In the genomic region with DNA sequence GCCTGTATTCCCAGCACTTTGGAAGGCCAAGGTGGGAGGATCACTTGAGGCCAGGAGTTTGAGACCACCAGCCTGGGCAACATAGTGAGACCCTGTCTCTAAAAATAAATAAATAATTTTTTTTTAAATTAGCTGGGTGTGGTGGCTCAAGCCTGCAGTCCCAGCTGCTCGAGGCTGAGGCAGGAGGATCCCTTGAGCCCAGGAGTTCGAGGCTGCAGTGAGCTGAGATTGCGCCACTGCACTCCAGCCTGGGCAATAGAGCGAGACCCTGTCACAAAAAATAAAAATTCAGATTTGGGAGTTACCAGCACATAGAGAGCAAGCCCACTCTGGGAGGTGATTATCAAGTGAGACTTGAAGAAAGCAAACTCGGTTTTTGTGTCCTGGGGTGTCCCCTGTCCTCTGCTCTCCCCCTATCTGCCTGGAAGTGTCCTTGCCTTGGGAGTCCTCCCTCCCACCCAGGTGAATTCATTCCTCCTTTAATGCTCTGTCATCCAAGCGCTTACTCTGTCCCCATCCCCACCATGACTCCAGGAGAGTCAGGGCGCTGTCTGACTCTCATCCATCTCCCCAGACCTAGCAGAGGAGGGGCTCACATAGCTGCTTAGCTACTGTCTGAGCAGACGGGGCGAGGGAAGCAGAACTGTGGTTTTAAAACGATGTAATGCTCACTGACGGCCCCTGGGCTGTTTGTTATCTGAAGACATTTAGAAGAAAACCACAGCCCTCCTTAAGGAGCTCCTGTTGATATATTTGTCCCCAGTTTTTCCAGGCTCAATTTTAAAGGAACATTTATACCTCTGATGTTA, we compare ENCODE assay signal across 20 cellular contexts.
DNase-seq lines count a peak whose midpoint lies in the region; ATAC-seq and TF ChIP-seq lines count a peak whose summit lies in the region.
"Had no signal": no experiment of that assay in that cellular context is flagged by ENCODE, and none has a peak within 500 bp of the region (broad histone marks: within the 10 kb centered on the region; RNA-seq: fewer than 3 reads in every experiment).

No MANE protein-coding gene starts in this region.

- H3K9me3 ChIP-seq in BLaER1 treated with 17β-estradiol and CSF1 and Interleukin-3, amounts not matched to agents 10 nM and 100 nM (replicated peaks in 1 of 11), result no peaks in the 10 kb centered on the region
- no peaks in the 10 kb centered on the region for H3K9me3 ChIP-seq in body of pancreas
- H3K9me3 ChIP-seq: sigmoid colon, SK-N-SH, testis had no signal

- intact Hi-C loops in body of pancreas (cut with DNase I), result loop anchor here (10.0 kb wide), 2 partner anchors 285 to 575 kb away; a partner anchor contains a TSS

- no peaks in the 10 kb centered on the region for H3K27me3 Mint-ChIP-seq in neural crest cell (ENCODE audit: low read depth)

- no peaks in the 10 kb centered on the region for H3K27me3 ChIP-seq in BLaER1 treated with 17β-estradiol and CSF1 and Interleukin-3, amounts not matched to agents 10 nM and 100 nM
- no peaks in the 10 kb centered on the region for H3K27me3 ChIP-seq in body of pancreas
- H3K27me3 ChIP-seq: cardiac muscle cell, sigmoid colon, testis had no signal

- peaks cover 13% of the 10 kb centered on the region for H3K36me3 Mint-ChIP-seq in neural crest cell (ENCODE audit: low read depth)
- H3K36me3 Mint-ChIP-seq: activated naive CD4-positive, alpha-beta T cell treated with anti-CD3 and anti-CD28 coated beads, Interleukin-2, amount 50 U/mL, for 72 hours; CD4-positive, CD25-positive, alpha-beta regulatory T cell had no signal

- no peak overlapping the region for H3K4me3 Mint-ChIP-seq in neural crest cell
- H3K4me3 Mint-ChIP-seq: activated B cell treated with CpG ODN at 0.5 μM for 24 hours; activated CD8-positive, alpha-beta T cell treated with anti-CD3 and anti-CD28 coated beads, Interleukin-2, amount 10 ng/mL, durations not matched to agents 7 days and 5 days; CD4-positive, CD25-positive, alpha-beta regulatory T cell had no signal

- H3K27ac ChIP-seq in BLaER1 treated with 17β-estradiol and CSF1 and Interleukin-3, amounts not matched to agents 10 nM and 100 nM, result no peak overlapping the region
- H3K27ac ChIP-seq in body of pancreas, result peak overlapping the region in 3 of 4 donors; percentile 44 to 61 (median 47)
- H3K27ac ChIP-seq: cardiac muscle cell, GM23248, sigmoid colon, testis had no signal

- TF ChIP-seq POLR2A in NB4 (IDR thresholded peaks at IDR 0.05; ENCODE audit: extremely low read depth, insufficient read length) (no peak), body of pancreas (IDR thresholded peaks at IDR 0.05) (no peak)

- peaks cover 3 to 85% (median 15%) of the 10 kb centered on the region in 11 experiments; a peak in 16 of 22 replicates for H3K36me3 ChIP-seq in BLaER1 treated with 17β-estradiol and CSF1 and Interleukin-3, amounts not matched to agents 10 nM and 100 nM
- no peaks in the 10 kb centered on the region for H3K36me3 ChIP-seq in body of pancreas (replicated peaks in 1 of 2; ENCODE audit: insufficient read depth in 1 of 2, low read depth in 2 of 2)
- H3K36me3 ChIP-seq: cardiac muscle cell had no signal

- no peaks in the 10 kb centered on the region for H3K9me3 Mint-ChIP-seq in neural crest cell
- H3K9me3 Mint-ChIP-seq: activated B cell treated with CpG ODN at 0.5 μM for 24 hours; activated naive CD4-positive, alpha-beta T cell treated with anti-CD3 and anti-CD28 coated beads, Interleukin-2, amount 50 U/mL, for 72 hours had no signal

- WGBS in body of pancreas, 2 donors, result 68 to 76% methylated on average over 11 of the region's 11 CpGs

- peak overlapping the region in 8 of 11 experiments; percentile 23 to 62 (median 46); a peak in 13 of 22 replicates for H3K4me2 ChIP-seq in BLaER1 treated with 17β-estradiol and CSF1 and Interleukin-3, amounts not matched to agents 10 nM and 100 nM
- H3K4me2 ChIP-seq: SK-N-SH had no signal

- H3K4me1 ChIP-seq in BLaER1 treated with 17β-estradiol and CSF1 and Interleukin-3, amounts not matched to agents 10 nM and 100 nM, result peaks cover 0 to 38% (median 27%) of the 10 kb centered on the region in 10 experiments; a peak in 16 of 20 replicates
- peaks cover 12% of the 10 kb centered on the region for H3K4me1 ChIP-seq in body of pancreas
- H3K4me1 ChIP-seq: sigmoid colon, testis had no signal

- TF ChIP-seq CTCF in NB4 (IDR thresholded peaks at IDR 0.05; ENCODE audit: low read depth, low read length), result no peak
- no peak for TF ChIP-seq CTCF in body of pancreas (IDR thresholded peaks at IDR 0.05)
- TF ChIP-seq CTCF in neural crest cell (conservative IDR thresholded peaks at IDR 0.05), result no peak

- no peaks in the 10 kb centered on the region for H3K4me1 Mint-ChIP-seq in neural crest cell
- H3K4me1 Mint-ChIP-seq: activated B cell treated with CpG ODN at 0.5 μM for 24 hours; CD4-positive, CD25-positive, alpha-beta regulatory T cell had no signal

- peak overlapping the region; percentile 91 for H3K27ac Mint-ChIP-seq in neural crest cell (ENCODE audit: unreplicated experiment)
- H3K27ac Mint-ChIP-seq: activated B cell treated with CpG ODN at 0.5 μM for 24 hours; activated CD8-positive, alpha-beta T cell treated with anti-CD3 and anti-CD28 coated beads, Interleukin-2, amount 10 ng/mL, durations not matched to agents 7 days and 5 days; CD4-positive, CD25-positive, alpha-beta regulatory T cell had no signal

- H3K4me3 ChIP-seq in BLaER1 treated with 17β-estradiol and CSF1 and Interleukin-3, amounts not matched to agents 10 nM and 100 nM, result no peak overlapping the region
- H3K4me3 ChIP-seq in NB4 (ENCODE audit: low read depth, low read length) (no peak overlapping the region), body of pancreas (no peak overlapping the region)
- H3K4me3 ChIP-seq: cardiac muscle cell, GM23248, sigmoid colon, testis had no signal

- no peak for ATAC-seq in body of pancreas
- no peak for ATAC-seq in stimulated activated naive CD8-positive, alpha-beta T cell treated with anti-CD3 and anti-CD28 coated beads, Interleukin-15, Interleukin-2, amounts not matched to agents 100 U/mL and 50 U/mL, for 24 hours
- ATAC-seq in GM18502 (IDR thresholded peaks at IDR 0.05; ENCODE audit: poor library complexity, unreplicated experiment), result no peak
- no peak for ATAC-seq in GM21619 (IDR thresholded peaks at IDR 0.05; ENCODE audit: unreplicated experiment)
- ATAC-seq: activated CD8-positive, alpha-beta T cell treated with anti-CD3 and anti-CD28 coated beads, Interleukin-2, amount 10 ng/mL, durations not matched to agents 7 days and 5 days had no signal

- H3K9ac ChIP-seq in BLaER1 treated with 17β-estradiol and CSF1 and Interleukin-3, amounts not matched to agents 10 nM and 100 nM, result 0 out of 22 replicates have a peak overlapping the region, but pooled peaks of 1 of the 11 experiments have one; percentile 37
- H3K9ac ChIP-seq: GM23248, SK-N-SH had no signal

- DNase-seq in NB4 (ENCODE audit: low read depth), result peak; percentile 36
- no peak for DNase-seq in body of pancreas
- DNase-seq in neural crest cell (ENCODE audit: low read depth, low spot score), result no peak
- DNase-seq in stimulated activated naive CD8-positive, alpha-beta T cell treated with anti-CD3 and anti-CD28 coated beads, Interleukin-15, Interleukin-2, amounts not matched to agents 100 U/mL and 50 U/mL, for 24 hours, result no peak
- no peak for DNase-seq in activated gamma-delta T cell (lab: John Stamatoyannopoulos, UW)
- DNase-seq: activated B cell treated with CpG ODN at 0.5 μM for 24 hours; activated CD8-positive, alpha-beta T cell treated with anti-CD3 and anti-CD28 coated beads, Interleukin-2, amount 10 ng/mL, durations not matched to agents 7 days and 5 days; activated T-cell treated with anti-CD3 and anti-CD28 coated beads, Interleukin-2, amount 50 U/mL, for 1 hour; CD4-positive, CD25-positive, alpha-beta regulatory T cell; MM.1S; NCI-H1694 treated with DMSO at 0.1 percent for 48 hours; sigmoid colon had no signal

- H4K20me1 ChIP-seq in BLaER1 treated with 17β-estradiol and CSF1 and Interleukin-3, amounts not matched to agents 10 nM and 100 nM, result peaks cover 0 to 4% (median 0%) of the 10 kb centered on the region in 11 experiments; a peak in 3 of 22 replicates

Comparison
In these comparisons a context has a peak if more than half of its experiments do, and no peak if none do; other contexts are left out.
1. H3K27ac ChIP-seq: peak in body of pancreas (3 of 4); none in BLaER1 treated with 17β-estradiol and CSF1 and Interleukin-3, amounts not matched to agents 10 nM and 100 nM (0 of 11).